26 cellular contexts compared by ENCODE assay signal in genomic region chr1:228114827-228115226, GRCh38.
"Had no signal": no experiment of that assay in that cellular context is flagged by ENCODE, and none has a peak within 500 bp of the region (broad histone marks: within the 10 kb centered on the region; RNA-seq: fewer than 3 reads in every experiment).

No MANE protein-coding gene starts in this region.

- H3K27me3 ChIP-seq: colonic mucosa, esophagus squamous epithelium, gastrocnemius medialis, heart right ventricle, left lung had no signal

- H3K36me3 ChIP-seq: colonic mucosa, esophagus squamous epithelium, gastrocnemius medialis, heart right ventricle, left lung, lower lobe of right lung had no signal

- H3K9me3 ChIP-seq: colonic mucosa, esophagus squamous epithelium, gastrocnemius medialis, left lung, lower lobe of right lung had no signal

- H3K4me3 Mint-ChIP-seq: dendritic cell treated with granulocyte-macrophage colony-stimulating factor and Interleukin-4, amounts not matched to agents 40 ng/mL and 50 ng/mL, for 4 days; effector memory CD8-positive, alpha-beta T cell; endodermal cell; mesothelial cell of epicardium had no signal

- H3K4me1 ChIP-seq: colonic mucosa had no signal

- H3K9me3 Mint-ChIP-seq: effector memory CD8-positive, alpha-beta T cell had no signal

- FAIRE-seq: endometrium, islet of Langerhans, keratinocyte had no signal

- H3K27ac Mint-ChIP-seq: dendritic cell treated with granulocyte-macrophage colony-stimulating factor and Interleukin-4, amounts not matched to agents 40 ng/mL and 50 ng/mL, for 4 days; effector memory CD8-positive, alpha-beta T cell; endodermal cell; mesothelial cell of epicardium had no signal

- H3K4me3 ChIP-seq: colonic mucosa, esophagus squamous epithelium, gastrocnemius medialis, heart right ventricle, left lung, lower lobe of right lung had no signal

- DNase-seq: colonic mucosa; cortex of kidney; effector CD8-positive, alpha-beta T cell; effector memory CD8-positive, alpha-beta T cell; endodermal cell; erythroblast; esophagus squamous epithelium; foreskin fibroblast; foreskin melanocyte; gastrocnemius medialis; glutamatergic neuron; head of caudate nucleus; heart right ventricle; hippocampal formation; left cardiac atrium; left lung; left ventricle myocardium superior; lower lobe of right lung; mesenchymal stem cell had no signal

- ATAC-seq: effector memory CD8-positive, alpha-beta T cell; esophagus mucosa; gastrocnemius medialis; heart right ventricle; left cardiac atrium; left lung; left ventricle myocardium superior; lower lobe of right lung had no signal

- H3K27ac ChIP-seq: colonic mucosa, epithelial cell of prostate, esophagus squamous epithelium, gastrocnemius medialis, heart right ventricle, left lung, lower lobe of right lung had no signal

- H3K27me3 Mint-ChIP-seq: effector memory CD8-positive, alpha-beta T cell had no signal
